Comparison of ENCODE assay signal across 25 cellular contexts in genomic region chr10:96904648-96905047, GRCh38.
"Had no signal": no experiment of that assay in that cellular context is flagged by ENCODE, and none has a peak within 500 bp of the region (broad histone marks: within the 10 kb centered on the region; RNA-seq: fewer than 3 reads in every experiment).

No MANE protein-coding gene starts in this region.

- H3K4me2 ChIP-seq: hepatocyte had no signal

- H3K27me3 ChIP-seq: brain microvascular endothelial cell, gastroesophageal sphincter, hepatocyte, right atrium auricular region, testis, transverse colon had no signal

- H2AFZ ChIP-seq: hepatocyte had no signal

- H3K36me3 ChIP-seq: brain microvascular endothelial cell, gastroesophageal sphincter, right atrium auricular region, transverse colon had no signal

- H3K27ac ChIP-seq: brain microvascular endothelial cell, gastroesophageal sphincter, hepatocyte, right atrium auricular region, testis, transverse colon, WERI-Rb-1 had no signal

- DNase-seq: activated CD4-positive, alpha-beta memory T cell treated with anti-CD3 and anti-CD28 coated beads for 36 hours; activated CD4-positive, alpha-beta T cell treated with anti-CD3 and anti-CD28 coated beads, Interleukin-2, amount 10 ng/mL, durations not matched to agents 24 days and 14 days; activated CD8-positive, alpha-beta memory T cell treated with anti-CD3 and anti-CD28 coated beads, Interleukin-2, amount 50 U/mL, for 4 hours; activated effector memory CD4-positive, alpha-beta T cell treated with anti-CD3 and anti-CD28 coated beads, Interleukin-2, amount 50 U/mL, for 16 hours; activated naive CD4-positive, alpha-beta T cell treated with anti-CD3 and anti-CD28 coated beads for 36 hours; activated T-cell treated with anti-CD3 and anti-CD28 coated beads, Interleukin-2, amount 50 U/mL, for 1 hour; amniotic stem cell; brain microvascular endothelial cell; left cardiac atrium; left ventricle myocardium superior; mucosa of descending colon; nucleus accumbens; stimulated activated naive CD4-positive, alpha-beta T cell treated with Interleukin-2 at 50 U/mL for 16 hours; testis; transverse colon; WERI-Rb-1 had no signal

- H3K9me3 ChIP-seq: gastroesophageal sphincter, mucosa of descending colon, right atrium auricular region, testis, transverse colon had no signal

- FAIRE-seq: astrocyte, endothelial cell of umbilical vein, keratinocyte, TTC549, urothelium cell line had no signal

- H3K4me3 ChIP-seq: gastroesophageal sphincter, hepatocyte, mucosa of descending colon, right atrium auricular region, testis, transverse colon had no signal

- ATAC-seq: activated CD4-positive, CD25-positive, alpha-beta regulatory T cell treated with anti-CD3 and anti-CD28 coated beads, Interleukin-2, amount 50 U/mL, for 24 hours; gastroesophageal sphincter; left cardiac atrium; left ventricle myocardium superior; mucosa of descending colon had no signal
